In the genomic region with DNA sequence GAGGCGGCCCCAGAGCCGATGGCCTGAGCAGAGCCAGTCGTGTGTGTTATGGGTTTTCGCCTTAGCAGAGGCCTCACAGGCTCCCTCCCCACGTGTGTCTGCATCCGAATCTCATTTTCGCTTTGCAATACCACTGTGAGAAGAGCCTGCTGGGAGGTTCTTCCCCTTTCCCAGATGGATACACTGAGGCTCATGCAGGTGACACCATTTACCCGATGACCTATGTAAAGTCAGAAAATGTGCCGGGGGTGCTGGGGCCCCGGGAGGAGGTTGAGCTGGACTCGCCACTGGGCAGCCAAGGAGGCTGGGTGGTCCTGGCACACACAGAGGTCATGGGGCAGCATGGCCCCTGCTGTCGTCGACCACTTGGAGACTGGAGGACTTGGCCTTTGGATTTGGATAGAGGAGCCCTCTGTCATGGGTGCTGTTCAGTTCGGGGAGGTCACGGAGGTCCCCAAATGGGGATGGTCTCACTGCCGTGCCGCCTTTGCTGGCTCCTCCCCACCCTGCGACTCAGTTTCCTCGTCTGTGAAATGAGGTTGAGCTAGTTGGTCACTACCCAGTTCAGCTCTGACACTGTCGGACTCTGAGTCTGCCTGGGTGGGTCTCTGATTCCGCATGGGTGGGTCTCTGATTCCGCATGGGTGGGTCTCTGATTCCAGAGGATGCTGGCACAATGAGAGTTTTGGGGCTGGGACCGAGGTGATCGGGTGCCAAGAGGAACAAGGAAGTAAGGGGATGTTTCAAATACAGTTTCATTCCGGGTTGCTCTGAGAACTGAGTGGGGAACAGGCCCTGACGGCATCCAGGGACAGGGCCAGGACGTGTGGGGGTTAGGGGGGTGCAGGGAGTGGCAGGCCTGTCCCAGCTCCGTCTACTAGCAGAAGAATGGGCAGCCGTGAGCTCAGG, we compare ENCODE assay signal across 20 cellular contexts. TPM values are rescaled to one million over a fixed set of nuclear protein-coding genes. Genes with fewer than 3 reads are reported as not detected.
"Had no signal": no experiment of that assay in that cellular context is flagged by ENCODE, and none has a peak within 500 bp of the region (broad histone marks: within the 10 kb centered on the region; RNA-seq: fewer than 3 reads in every experiment).

No MANE protein-coding gene starts in this region.

- H3K4me1 ChIP-seq: right atrium auricular region had no signal

- H3K4me3 Mint-ChIP-seq: central memory CD8-positive, alpha-beta T cell; effector memory CD8-positive, alpha-beta T cell; naive B cell; nephron; type B pancreatic cell had no signal

- H3K27me3 ChIP-seq: ovary, right atrium auricular region had no signal

- H3K9me3 Mint-ChIP-seq: central memory CD8-positive, alpha-beta T cell; effector memory CD8-positive, alpha-beta T cell; nephron; type B pancreatic cell had no signal

- H3K4me3 ChIP-seq: ovary, right atrium auricular region had no signal

- H3K4me1 Mint-ChIP-seq: central memory CD8-positive, alpha-beta T cell had no signal

- H3K27ac ChIP-seq: ovary, right atrium auricular region had no signal

- H3K36me3 ChIP-seq: ovary, right atrium auricular region had no signal

- H3K27ac Mint-ChIP-seq: nephron, type B pancreatic cell had no signal

- FAIRE-seq: islet of Langerhans, small intestine, urothelium cell line had no signal

- ATAC-seq: effector memory CD8-positive, alpha-beta T cell; left lobe of liver had no signal

- H3K36me3 Mint-ChIP-seq: naive B cell, type B pancreatic cell had no signal

- DNase-seq: effector memory CD8-positive, alpha-beta T cell; foreskin melanocyte; head of caudate nucleus; hippocampal formation; kidney glomerular epithelial cell; mammary epithelial cell; naive B cell; small intestine; stimulated activated CD4-positive, alpha-beta T cell treated with anti-CD3 and anti-CD28 coated beads, Interleukin-12 subunit alpha, Interleukin-12 subunit beta, amount 100 ng/mL, for 4 hours; stimulated activated naive CD4-positive, alpha-beta T cell treated with Interleukin-2 at 50 U/mL for 16 hours had no signal

- H3K9me3 ChIP-seq: ovary, right atrium auricular region had no signal

RNA-seq across cellular contexts. Expression of gene MUC4, which starts 23.2 kb away (rescaled TPM):
- total RNA-seq: lower leg skin, mammary epithelial cell, posterior vena cava had no signal
- polyA plus RNA-seq: mammary epithelial cell had no signal
